In genomic region chr4:185309770-185310169, GRCh38 we compare ENCODE assay signal across 12 cellular contexts.
A peak's percentile ranks its signal among the peaks of the same experiment; 100 is the strongest.
DNase-seq lines count a peak whose midpoint lies in the region; ATAC-seq and TF ChIP-seq lines count a peak whose summit lies in the region.
"Had no signal": no experiment of that assay in that cellular context is flagged by ENCODE, and none has a peak within 500 bp of the region (broad histone marks: within the 10 kb centered on the region; RNA-seq: fewer than 3 reads in every experiment).

No MANE protein-coding gene starts in this region.

- no peak for TF ChIP-seq CTCF in DOHH2 (IDR thresholded peaks at IDR 0.05; ENCODE audit: low read depth, low read length, poor library complexity, severe bottlenecking)
- TF ChIP-seq CTCF in left lung (IDR thresholded peaks at IDR 0.05), result no peak

- peak; percentile 58 for ATAC-seq in GM19324 (IDR thresholded peaks at IDR 0.05; ENCODE audit: low FRiP score, unreplicated experiment)
- ATAC-seq in HG02642 (IDR thresholded peaks at IDR 0.05; ENCODE audit: poor library complexity, unreplicated experiment), result peak; percentile 56
- peak; percentile 39 for ATAC-seq in HG03442 (IDR thresholded peaks at IDR 0.05; ENCODE audit: unreplicated experiment)
- ATAC-seq in left lung, result no peak
- ATAC-seq: left lobe of liver had no signal

- H3K4me3 ChIP-seq in DOHH2 (ENCODE audit: low read length) (peak overlapping the region; percentile 18), left lung (no peak overlapping the region)
- H3K4me3 ChIP-seq: uterus had no signal

- H3K4me1 ChIP-seq in DOHH2 (ENCODE audit: control insufficient read depth, low read length) (peaks cover 37% of the 10 kb centered on the region), left lung (peaks cover 0 to 4% of the 10 kb centered on the region in 2 donors)

- peaks cover 75% of the 10 kb centered on the region for H3K36me3 ChIP-seq in DOHH2 (ENCODE audit: control insufficient read depth, low read length)
- H3K36me3 ChIP-seq in left lung, result peaks cover 6 to 46% of the 10 kb centered on the region in 2 donors
- H3K36me3 ChIP-seq: uterus had no signal

- H3K9me3 ChIP-seq in DOHH2 (ENCODE audit: control insufficient read depth, insufficient read depth, low read length) (no peaks in the 10 kb centered on the region), left lung (no peaks in the 10 kb centered on the region)
- H3K9me3 ChIP-seq: uterus had no signal

- intact Hi-C loops in left lung (cut with DNase I) (loop anchor here in 1 of 2 donors (10.0 kb wide), 1 partner anchor 295 kb away; no protein-coding TSS in a partner anchor), posterior cingulate gyrus (cut with DNase I) (loop anchor here (10.0 kb wide), 1 partner anchor 85 kb away; the partner anchor contains the start of genes ANKRD37 and LRP2BP)

- peaks cover 11% of the 10 kb centered on the region; the same call in 1 of the 2 replicates for H4K20me1 ChIP-seq in DOHH2 (ENCODE audit: control insufficient read depth, insufficient read depth, low read depth, low read length)

- H3K27ac ChIP-seq in DOHH2 (ENCODE audit: low read depth, low read length) (peak overlapping the region; percentile 29), left lung (no peak overlapping the region)
- H3K27ac ChIP-seq: uterus had no signal

- no peaks in the 10 kb centered on the region for H3K9me2 ChIP-seq in DOHH2 (replicated peaks; ENCODE audit: control insufficient read depth, low read length)

- H3K27me3 ChIP-seq in DOHH2 (ENCODE audit: control insufficient read depth, low read length) (no peaks in the 10 kb centered on the region), left lung (no peaks in the 10 kb centered on the region)
- H3K27me3 ChIP-seq: uterus had no signal

- H3F3A ChIP-seq in DOHH2 (ENCODE audit: control insufficient read depth, insufficient read depth), result 0 out of 2 replicates have a peak, but pooled peaks cover 2% of the 10 kb centered on the region

- H3K79me2 ChIP-seq in DOHH2 (ENCODE audit: control insufficient read depth, low read length), result no peaks in the 10 kb centered on the region; the same call in none of the 2 replicates

- peak overlapping the region; percentile 43 for H3K4me2 ChIP-seq in DOHH2 (ENCODE audit: low read length)

- DNase-seq in DMS79 (lab: John Stamatoyannopoulos, UW) (no peak), left lung (no peak), posterior cingulate gyrus (no peak)
- no peak for DNase-seq in activated CD4-positive, CD25-positive, alpha-beta regulatory T cell treated with anti-CD3 and anti-CD28 coated beads, Interleukin-2, amount 50 U/mL, for 72 hours
- DNase-seq: activated gamma-delta T cell, NCI-H1436, uterus had no signal
